In the genomic region with DNA sequence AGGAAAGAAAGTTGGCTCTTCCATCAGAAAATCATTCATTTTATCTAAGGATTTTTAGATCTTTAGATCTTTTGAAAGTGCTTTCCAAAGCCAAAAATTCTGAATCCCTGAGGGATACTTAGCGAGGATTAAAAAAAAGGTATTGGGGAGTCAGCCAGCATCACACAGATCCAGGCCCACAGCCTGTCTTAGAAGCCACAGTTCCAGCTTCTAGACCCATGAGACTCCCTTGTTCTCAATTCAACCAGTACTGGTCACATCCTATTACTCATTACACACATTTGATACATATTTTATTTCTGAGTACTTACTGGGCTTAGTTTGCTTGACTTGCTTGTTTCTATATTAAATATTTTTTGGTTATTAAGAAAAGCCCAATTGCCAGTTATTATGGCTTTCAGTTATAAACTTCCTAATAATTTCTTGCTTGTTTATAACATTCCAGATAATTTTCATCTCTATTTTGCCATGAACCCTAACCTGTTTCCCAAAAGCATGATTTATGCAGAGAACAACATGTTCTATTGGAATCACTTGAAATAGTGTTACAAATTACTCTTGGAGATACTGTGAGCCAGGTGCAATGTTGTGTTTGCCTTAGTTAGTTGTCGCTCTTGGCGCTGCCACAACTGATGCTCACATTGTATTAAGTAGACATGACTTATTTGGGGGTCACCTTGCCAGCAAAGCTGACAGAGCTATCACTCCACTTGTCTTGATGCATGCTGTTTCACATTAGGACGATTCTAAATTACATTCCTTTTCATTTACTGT, we compare ENCODE assay signal across 23 cellular contexts. TPM values are rescaled to one million over a fixed set of nuclear protein-coding genes. Genes with fewer than 3 reads are reported as not detected.
"Had no signal": no experiment of that assay in that cellular context is flagged by ENCODE, and none has a peak within 500 bp of the region (broad histone marks: within the 10 kb centered on the region; RNA-seq: fewer than 3 reads in every experiment).

No MANE protein-coding gene starts in this region.

- DNase-seq: activated CD4-positive, alpha-beta memory T cell treated with anti-CD3 and anti-CD28 coated beads for 36 hours; activated CD4-positive, alpha-beta T cell treated with anti-CD3 and anti-CD28 coated beads, Interleukin-2, amount 10 ng/mL, durations not matched to agents 7 days and 5 days; activated CD4-positive, CD25-positive, alpha-beta regulatory T cell; activated CD8-positive, alpha-beta memory T cell treated with anti-CD3 and anti-CD28 coated beads for 24 hours; activated gamma-delta T cell; activated naive CD4-positive, alpha-beta T cell treated with anti-CD3 and anti-CD28 coated beads for 36 hours; activated T-cell treated with anti-CD3 and anti-CD28 coated beads for 4 hours; activated T-cell treated with anti-CD3 and anti-CD28 coated beads, Interleukin-2, amount 50 U/mL, for 48 hours; amygdala; brain microvascular endothelial cell; MM.1S; NCI-H1105 treated with DMSO at 0.1 percent for 48 hours; NCI-H1436 treated with DMSO at 0.1 percent for 48 hours; NCI-H187; NCI-H446; NCI-H524; PC-9; SJCRH30; SK-N-SH; T-helper 1 cell had no signal

- H3K4me3 ChIP-seq: PC-9, SJCRH30 had no signal

- H3K27ac ChIP-seq: brain microvascular endothelial cell, PC-9, SJCRH30, VCaP had no signal

- H3K9me3 ChIP-seq: SK-N-SH had no signal

- H3K36me3 ChIP-seq: brain microvascular endothelial cell, SJCRH30 had no signal

- H3K4me1 ChIP-seq: SJCRH30 had no signal

- ATAC-seq: activated T-helper 17 cell treated with anti-CD3 and anti-CD28 coated beads, Interleukin-2, amount 50 U/mL, for 72 hours had no signal

- H3K27me3 ChIP-seq: brain microvascular endothelial cell, SJCRH30 had no signal

RNA-seq across cellular contexts. Expression of a gene that starts 49.6 kb away (rescaled TPM):
- total RNA-seq: activated CD4-positive, alpha-beta memory T cell treated with anti-CD3 and anti-CD28 coated beads for 36 hours; activated CD4-positive, alpha-beta T cell treated with anti-CD3 and anti-CD28 coated beads, Interleukin-2, amount 10 ng/mL, durations not matched to agents 7 days and 5 days; activated naive CD4-positive, alpha-beta T cell treated with anti-CD3 and anti-CD28 coated beads for 36 hours; activated T-helper 17 cell treated with anti-CD3 and anti-CD28 coated beads, Interleukin-2, amount 50 U/mL, for 72 hours; T-helper 2 cell treated with Interferon-gamma antibody and Interleukin-4, amounts not matched to agents 100 ng/mL and 5 ng/mL, for 36 hours had no signal
